31 cellular contexts compared by ENCODE assay signal in the genomic region with DNA sequence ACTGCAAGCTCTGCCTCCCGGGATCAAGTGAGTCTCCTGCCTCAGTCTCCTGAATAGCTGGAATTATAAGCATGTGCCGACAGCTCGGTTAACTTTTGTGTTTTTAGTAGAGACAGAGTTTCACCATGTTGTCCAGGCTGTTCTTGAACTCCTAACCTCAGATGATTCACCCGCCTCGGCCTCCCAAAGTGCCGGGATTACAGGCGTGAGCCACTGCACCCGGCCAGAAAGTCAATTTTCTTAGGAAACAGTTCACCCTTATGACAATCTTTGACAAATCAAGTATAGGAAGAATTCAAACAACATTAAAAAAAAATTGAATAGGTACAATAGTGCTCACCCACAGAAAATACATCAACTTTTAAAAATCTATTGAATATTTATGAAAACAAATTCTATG.
"Had no signal": no experiment of that assay in that cellular context is flagged by ENCODE, and none has a peak within 500 bp of the region (broad histone marks: within the 10 kb centered on the region; RNA-seq: fewer than 3 reads in every experiment).

No MANE protein-coding gene starts in this region.

- H3K9ac ChIP-seq: SK-N-SH had no signal

- ATAC-seq: activated CD8-positive, alpha-beta memory T cell treated with anti-CD3 and anti-CD28 coated beads, Interleukin-2, amount 10 ng/mL, durations not matched to agents 7 days and 5 days; Panc1 had no signal

- H3K4me3 ChIP-seq: ascending aorta, breast epithelium, SJCRH30 had no signal

- H3K4me1 Mint-ChIP-seq: activated B cell treated with CpG ODN at 0.5 μM for 24 hours; activated CD4-positive, alpha-beta memory T cell treated with anti-CD3 and anti-CD28 coated beads, Interleukin-2, amount 10 ng/mL, durations not matched to agents 7 days and 5 days; activated CD8-positive, alpha-beta memory T cell treated with anti-CD3 and anti-CD28 coated beads, Interleukin-2, amount 10 ng/mL, durations not matched to agents 7 days and 5 days; activated naive CD8-positive, alpha-beta T cell treated with anti-CD3 and anti-CD28 coated beads for 36 hours had no signal

- H3K4me1 ChIP-seq: ascending aorta, breast epithelium, SJCRH30 had no signal

- H3K27ac Mint-ChIP-seq: activated B cell treated with CpG ODN at 0.5 μM for 24 hours; activated CD4-positive, alpha-beta memory T cell treated with anti-CD3 and anti-CD28 coated beads, Interleukin-2, amount 10 ng/mL, durations not matched to agents 7 days and 5 days; activated CD8-positive, alpha-beta memory T cell treated with anti-CD3 and anti-CD28 coated beads, Interleukin-2, amount 10 ng/mL, durations not matched to agents 7 days and 5 days; activated naive CD8-positive, alpha-beta T cell treated with anti-CD3 and anti-CD28 coated beads for 36 hours; T-helper 1 cell treated with Interleukin-12 subunit alpha and Interleukin-12 subunit beta and Interleukin-4 antibody, amounts not matched to agents 30 μg/mL and 1 μg/mL, for 36 hours; T-helper 2 cell treated with Interferon-gamma antibody and Interleukin-4, amounts not matched to agents 5 μg/mL and 100 μg/mL, for 36 hours had no signal

- H3K4me2 ChIP-seq: SK-N-SH had no signal

- H3K4me3 Mint-ChIP-seq: activated B cell treated with CpG ODN at 0.5 μM for 24 hours; activated CD4-positive, alpha-beta memory T cell treated with anti-CD3 and anti-CD28 coated beads, Interleukin-2, amount 10 ng/mL, durations not matched to agents 7 days and 5 days; activated CD8-positive, alpha-beta memory T cell treated with anti-CD3 and anti-CD28 coated beads, Interleukin-2, amount 10 ng/mL, durations not matched to agents 7 days and 5 days; activated naive CD8-positive, alpha-beta T cell treated with anti-CD3 and anti-CD28 coated beads for 36 hours; T-helper 1 cell treated with Interleukin-12 subunit alpha and Interleukin-12 subunit beta and Interleukin-4 antibody, amounts not matched to agents 30 μg/mL and 1 μg/mL, for 36 hours; T-helper 2 cell treated with Interferon-gamma antibody and Interleukin-4, amounts not matched to agents 5 μg/mL and 100 μg/mL, for 36 hours had no signal

- H3K9me3 Mint-ChIP-seq: activated B cell treated with CpG ODN at 0.5 μM for 24 hours; activated CD4-positive, alpha-beta memory T cell treated with anti-CD3 and anti-CD28 coated beads, Interleukin-2, amount 10 ng/mL, durations not matched to agents 7 days and 5 days; activated naive CD8-positive, alpha-beta T cell treated with anti-CD3 and anti-CD28 coated beads for 36 hours; T-helper 1 cell treated with Interleukin-12 subunit alpha and Interleukin-12 subunit beta and Interleukin-4 antibody, amounts not matched to agents 30 μg/mL and 1 μg/mL, for 36 hours; T-helper 2 cell treated with Interferon-gamma antibody and Interleukin-4, amounts not matched to agents 5 μg/mL and 100 μg/mL, for 36 hours had no signal

- DNase-seq: activated B cell treated with CpG ODN at 0.5 μM for 24 hours; activated CD4-positive, alpha-beta memory T cell treated with anti-CD3 and anti-CD28 coated beads, Interleukin-2, amount 10 ng/mL, durations not matched to agents 7 days and 5 days; activated CD4-positive, alpha-beta T cell treated with anti-CD3 and anti-CD28 coated beads for 4 hours; activated CD4-positive, alpha-beta T cell treated with anti-CD3 and anti-CD28 coated beads, Interleukin-2, amount 50 U/mL, for 1 hour; activated CD4-positive, CD25-positive, alpha-beta regulatory T cell treated with anti-CD3 and anti-CD28 coated beads, Interleukin-2, amount 50 U/mL, for 72 hours; activated CD8-positive, alpha-beta memory T cell treated with anti-CD3 and anti-CD28 coated beads for 24 hours; activated CD8-positive, alpha-beta memory T cell treated with anti-CD3 and anti-CD28 coated beads, Interleukin-2, amount 10 ng/mL, durations not matched to agents 7 days and 5 days; activated CD8-positive, alpha-beta memory T cell treated with anti-CD3 and anti-CD28 coated beads, Interleukin-2, amount 50 U/mL, for 48 hours; activated effector memory CD4-positive, alpha-beta T cell treated with Interleukin-2 at 50 U/mL for 16 hours; activated naive CD4-positive, alpha-beta T cell; activated naive CD4-positive, alpha-beta T cell treated with anti-CD3 and anti-CD28 coated beads, Interleukin-2, amount 50 U/mL, for 16 hours; activated naive CD8-positive, alpha-beta T cell treated with anti-CD3 and anti-CD28 coated beads for 36 hours; activated T-cell treated with anti-CD3 and anti-CD28 coated beads, Interleukin-2, amount 50 U/mL, for 48 hours; amygdala; Kasumi-1; KG1; NCI-H1105 treated with DMSO at 0.1 percent for 48 hours; NCI-H1436; NCI-H1694; NCI-H1930; NCI-H2081 treated with DMSO at 0.1 percent for 48 hours; NCI-H226; NCI-H524 treated with DMSO at 0.1 percent for 48 hours; SHP77; SJCRH30; SK-N-SH had no signal

- H3K27me3 Mint-ChIP-seq: activated B cell treated with CpG ODN at 0.5 μM for 24 hours; activated naive CD8-positive, alpha-beta T cell treated with anti-CD3 and anti-CD28 coated beads for 36 hours had no signal

- H3K36me3 Mint-ChIP-seq: activated CD8-positive, alpha-beta memory T cell treated with anti-CD3 and anti-CD28 coated beads, Interleukin-2, amount 10 ng/mL, durations not matched to agents 7 days and 5 days; activated naive CD8-positive, alpha-beta T cell treated with anti-CD3 and anti-CD28 coated beads for 36 hours had no signal

- H3K9me3 ChIP-seq: ascending aorta, breast epithelium, SJCRH30, SK-N-SH had no signal

- H3K27me3 ChIP-seq: ascending aorta, breast epithelium, SJCRH30 had no signal

- H3K36me3 ChIP-seq: ascending aorta, breast epithelium, SJCRH30 had no signal

- H3K27ac ChIP-seq: ascending aorta, breast epithelium, SJCRH30 had no signal
